8 cellular contexts compared by ENCODE assay signal in the genomic region with DNA sequence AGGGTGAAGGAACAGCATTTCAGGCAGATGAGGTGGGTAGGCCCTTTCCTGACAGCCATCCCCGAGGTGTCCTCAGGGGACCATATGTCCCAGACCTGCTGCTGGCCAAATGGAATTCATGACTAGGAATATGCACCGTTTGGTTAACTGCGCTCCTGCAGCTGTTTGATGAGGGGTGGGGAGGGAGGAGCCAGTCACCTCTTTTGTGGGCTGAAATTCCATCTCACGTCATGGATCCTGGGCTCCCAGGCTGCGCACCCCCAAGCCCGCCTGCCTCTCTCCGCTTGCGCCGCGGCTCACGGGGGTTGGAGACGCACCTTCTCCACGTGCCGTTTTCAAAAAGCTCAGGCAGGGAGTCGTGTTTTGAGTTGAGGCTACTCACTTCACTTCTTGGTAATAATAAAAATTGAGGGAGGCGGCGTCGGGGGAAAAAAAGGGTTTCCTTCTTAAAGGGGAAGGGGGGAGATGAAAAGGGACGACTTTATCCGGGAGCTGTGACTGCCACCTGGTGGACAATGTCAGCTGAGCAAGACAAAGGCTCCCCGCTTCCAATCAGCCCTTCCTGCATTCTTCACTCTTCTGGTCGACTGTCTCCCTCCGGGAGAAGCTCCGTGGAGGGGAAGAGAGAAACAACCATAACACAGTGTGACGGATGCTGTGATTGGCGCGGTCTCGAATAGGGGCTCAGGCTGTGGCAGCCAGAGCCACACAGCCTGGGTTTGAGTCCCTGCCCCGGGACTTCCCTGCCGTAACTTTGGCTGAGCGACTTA. TPM values are rescaled to one million over a fixed set of nuclear protein-coding genes. Genes with fewer than 3 reads are reported as not detected.
A peak's percentile ranks its signal among the peaks of the same experiment; 100 is the strongest.
DNase-seq lines count a peak whose midpoint lies in the region; ATAC-seq and TF ChIP-seq lines count a peak whose summit lies in the region.

No MANE protein-coding gene starts in this region.

- no peaks in the 10 kb centered on the region for H4K20me1 ChIP-seq in GM23338 (replicated peaks; ENCODE audit: insufficient read depth)

- no peaks in the 10 kb centered on the region for H3K9me3 ChIP-seq in tibial nerve

- peaks cover 10% of the 10 kb centered on the region for H3K27me3 Mint-ChIP-seq in GM23338 (ENCODE audit: insufficient read depth, low read depth, poor library complexity)

- H3K27ac ChIP-seq in GM23338 (ENCODE audit: low read depth) (peak overlapping the region; percentile 82), tibial nerve (peak overlapping the region in 1 of 4 donors; percentile 1)

- H3K4me3 ChIP-seq in GM23338 (peak overlapping the region; percentile 58), tibial nerve (peak overlapping the region; percentile 23 to 50 (median 44))

- H3F3A ChIP-seq in GM23338 (replicated peaks; ENCODE audit: low read depth) = peaks cover 9% of the 10 kb centered on the region; the same call in 1 of the 2 replicates

- H3K36me3 Mint-ChIP-seq in GM23338 (ENCODE audit: low read depth) = peaks cover 13% of the 10 kb centered on the region; the same call in 1 of the 3 replicates

- H3K79me2 ChIP-seq in GM23338 (replicated peaks; ENCODE audit: insufficient read depth) = no peaks in the 10 kb centered on the region

- no peak for TF ChIP-seq EP300 in tibial nerve (IDR thresholded peaks at IDR 0.05)

- H3K4me1 ChIP-seq in GM23338 (ENCODE audit: insufficient read depth) (peaks cover 48% of the 10 kb centered on the region), tibial nerve (peaks cover 0 to 13% (median 7%) of the 10 kb centered on the region in 4 donors)

- peak overlapping the region; percentile 95 for H2AFZ ChIP-seq in GM23338

- H3K4me3 Mint-ChIP-seq in GM23338 = peak overlapping the region; percentile 74

- DNase-seq in D341Med (ENCODE audit: low spot score) = peak; percentile 79
- peak; percentile 96 for DNase-seq in GM23338 (ENCODE audit: low spot score)
- peak; percentile 86 for DNase-seq in NAMALWA (ENCODE audit: low spot score)
- peak; percentile 59 for DNase-seq in T follicular helper cell (ENCODE audit: low read depth)
- peak; percentile 81 for DNase-seq in amniotic epithelial cell (ENCODE audit: low read depth)
- DNase-seq in left cardiac atrium = peak; percentile 84
- DNase-seq in posterior cingulate gyrus = peak; percentile 75 to 97 (median 89)
- peak; percentile 74 to 91 for DNase-seq in tibial nerve (ENCODE audit: low spot score in 2 of 2)

- H3K27ac Mint-ChIP-seq in GM23338 = peak overlapping the region; percentile 96

- H3K36me3 ChIP-seq in GM23338 (ENCODE audit: insufficient read depth) (no peaks in the 10 kb centered on the region), tibial nerve (no peaks in the 10 kb centered on the region)

- WGBS in tibial nerve, 2 donors = 1 to 3% methylated on average over 27 to 31 of the region's 31 CpGs

- peak; percentile 75 for ATAC-seq in GM23338
- ATAC-seq in left cardiac atrium = peak; percentile 85 to 87

- no peaks in the 10 kb centered on the region for H3K9me2 ChIP-seq in GM23338 (ENCODE audit: insufficient read depth)

- peak overlapping the region; percentile 85 for H3K4me2 ChIP-seq in GM23338

- intact Hi-C loops in left cardiac atrium (cut with DNase I) (loop anchor here (1.0 to 5.0 kb wide), 4 partner anchors 78 to 354 kb away; no protein-coding TSS in a partner anchor), posterior cingulate gyrus (cut with DNase I) (loop anchor here (1.0 to 10.0 kb wide), 4 partner anchors 81 to 678 kb away; no protein-coding TSS in a partner anchor)

- peak; percentile 82 to 89 for TF ChIP-seq CTCF in GM23338 (conservative IDR thresholded peaks at IDR 0.05; ENCODE audit: low read depth in 2 of 2)
- peak; percentile 78 to 95 (median 90) for TF ChIP-seq CTCF in tibial nerve (IDR thresholded peaks at IDR 0.05)

- no peak for TF ChIP-seq POLR2A in tibial nerve (IDR thresholded peaks at IDR 0.05)

- no peaks in the 10 kb centered on the region for H3K27me3 ChIP-seq in GM23338 (ENCODE audit: insufficient read depth)
- no peaks in the 10 kb centered on the region for H3K27me3 ChIP-seq in tibial nerve

- peaks cover 49% of the 10 kb centered on the region for H3K4me1 Mint-ChIP-seq in GM23338

- peaks cover 14% of the 10 kb centered on the region; the same call in 2 of the 3 replicates for H3K9me3 Mint-ChIP-seq in GM23338

TF ChIP-seq in GM23338, 12 proteins besides CTCF, POLR2A, EP300 and RAD21:
- TF ChIP-seq POLR2AphosphoS5 (IDR thresholded peaks at IDR 0.05; ENCODE audit: low read depth) (no peak; the same call in 1 of the 2 replicates), CREB1 (CRISPR knock-in tag; IDR thresholded peaks at IDR 0.05; ENCODE audit: low read depth) (peak; percentile 72)
- TF ChIP-seq, protein P1, sequence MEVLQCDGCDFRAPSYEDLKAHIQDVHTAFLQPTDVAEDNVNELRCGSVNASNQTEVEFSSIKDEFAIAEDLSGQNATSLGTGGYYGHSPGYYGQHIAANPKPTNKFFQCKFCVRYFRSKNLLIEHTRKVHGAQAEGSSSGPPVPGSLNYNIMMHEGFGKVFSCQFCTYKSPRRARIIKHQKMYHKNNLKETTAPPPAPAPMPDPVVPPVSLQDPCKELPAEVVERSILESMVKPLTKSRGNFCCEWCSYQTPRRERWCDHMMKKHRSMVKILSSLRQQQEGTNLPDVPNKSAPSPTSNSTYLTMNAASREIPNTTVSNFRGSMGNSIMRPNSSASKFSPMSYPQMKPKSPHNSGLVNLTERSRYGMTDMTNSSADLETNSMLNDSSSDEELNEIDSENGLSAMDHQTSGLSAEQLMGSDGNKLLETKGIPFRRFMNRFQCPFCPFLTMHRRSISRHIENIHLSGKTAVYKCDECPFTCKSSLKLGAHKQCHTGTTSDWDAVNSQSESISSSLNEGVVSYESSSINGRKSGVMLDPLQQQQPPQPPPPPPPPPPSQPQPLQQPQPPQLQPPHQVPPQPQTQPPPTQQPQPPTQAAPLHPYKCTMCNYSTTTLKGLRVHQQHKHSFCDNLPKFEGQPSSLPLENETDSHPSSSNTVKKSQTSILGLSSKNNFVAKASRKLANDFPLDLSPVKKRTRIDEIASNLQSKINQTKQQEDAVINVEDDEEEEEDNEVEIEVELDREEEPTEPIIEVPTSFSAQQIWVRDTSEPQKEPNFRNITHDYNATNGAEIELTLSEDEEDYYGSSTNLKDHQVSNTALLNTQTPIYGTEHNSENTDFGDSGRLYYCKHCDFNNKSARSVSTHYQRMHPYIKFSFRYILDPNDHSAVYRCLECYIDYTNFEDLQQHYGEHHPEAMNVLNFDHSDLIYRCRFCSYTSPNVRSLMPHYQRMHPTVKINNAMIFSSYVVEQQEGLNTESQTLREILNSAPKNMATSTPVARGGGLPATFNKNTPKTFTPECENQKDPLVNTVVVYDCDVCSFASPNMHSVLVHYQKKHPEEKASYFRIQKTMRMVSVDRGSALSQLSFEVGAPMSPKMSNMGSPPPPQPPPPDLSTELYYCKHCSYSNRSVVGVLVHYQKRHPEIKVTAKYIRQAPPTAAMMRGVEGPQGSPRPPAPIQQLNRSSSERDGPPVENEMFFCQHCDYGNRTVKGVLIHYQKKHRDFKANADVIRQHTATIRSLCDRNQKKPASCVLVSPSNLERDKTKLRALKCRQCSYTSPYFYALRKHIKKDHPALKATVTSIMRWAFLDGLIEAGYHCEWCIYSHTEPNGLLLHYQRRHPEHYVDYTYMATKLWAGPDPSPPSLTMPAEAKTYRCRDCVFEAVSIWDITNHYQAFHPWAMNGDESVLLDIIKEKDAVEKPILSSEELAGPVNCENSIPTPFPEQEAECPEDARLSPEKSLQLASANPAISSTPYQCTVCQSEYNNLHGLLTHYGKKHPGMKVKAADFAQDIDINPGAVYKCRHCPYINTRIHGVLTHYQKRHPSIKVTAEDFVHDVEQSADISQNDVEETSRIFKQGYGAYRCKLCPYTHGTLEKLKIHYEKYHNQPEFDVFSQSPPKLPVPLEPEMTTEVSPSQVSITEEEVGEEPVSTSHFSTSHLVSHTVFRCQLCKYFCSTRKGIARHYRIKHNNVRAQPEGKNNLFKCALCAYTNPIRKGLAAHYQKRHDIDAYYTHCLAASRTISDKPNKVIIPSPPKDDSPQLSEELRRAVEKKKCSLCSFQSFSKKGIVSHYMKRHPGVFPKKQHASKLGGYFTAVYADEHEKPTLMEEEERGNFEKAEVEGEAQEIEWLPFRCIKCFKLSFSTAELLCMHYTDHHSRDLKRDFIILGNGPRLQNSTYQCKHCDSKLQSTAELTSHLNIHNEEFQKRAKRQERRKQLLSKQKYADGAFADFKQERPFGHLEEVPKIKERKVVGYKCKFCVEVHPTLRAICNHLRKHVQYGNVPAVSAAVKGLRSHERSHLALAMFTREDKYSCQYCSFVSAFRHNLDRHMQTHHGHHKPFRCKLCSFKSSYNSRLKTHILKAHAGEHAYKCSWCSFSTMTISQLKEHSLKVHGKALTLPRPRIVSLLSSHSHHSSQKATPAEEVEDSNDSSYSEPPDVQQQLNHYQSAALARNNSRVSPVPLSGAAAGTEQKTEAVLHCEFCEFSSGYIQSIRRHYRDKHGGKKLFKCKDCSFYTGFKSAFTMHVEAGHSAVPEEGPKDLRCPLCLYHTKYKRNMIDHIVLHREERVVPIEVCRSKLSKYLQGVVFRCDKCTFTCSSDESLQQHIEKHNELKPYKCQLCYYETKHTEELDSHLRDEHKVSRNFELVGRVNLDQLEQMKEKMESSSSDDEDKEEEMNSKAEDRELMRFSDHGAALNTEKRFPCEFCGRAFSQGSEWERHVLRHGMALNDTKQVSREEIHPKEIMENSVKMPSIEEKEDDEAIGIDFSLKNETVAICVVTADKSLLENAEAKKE (CRISPR knock-in tag; IDR thresholded peaks at IDR 0.05) = peak; percentile 62; the same call in 1 of the 2 replicates

RNA-seq across cellular contexts. Expression of a gene that starts 15.9 kb away (rescaled TPM):
- 0.63 and 1.0 TPM in 2 replicates for total RNA-seq in GM23338 (2014; rRNA removed; shearing (Covaris generic))
- polyA plus RNA-seq in GM23338 (2016; fragmentation: Nextera tagmentation; extraction: Ambion mirVana) = 0.50 and 1.1 TPM in 2 replicates
- total RNA-seq in left cardiac atrium (under 1 TPM in 1 of 2 donors, not detected in 1; 0.47 TPM), tibial nerve (not detected)
